Comparison of ENCODE assay signal across 8 cellular contexts in the genomic region with DNA sequence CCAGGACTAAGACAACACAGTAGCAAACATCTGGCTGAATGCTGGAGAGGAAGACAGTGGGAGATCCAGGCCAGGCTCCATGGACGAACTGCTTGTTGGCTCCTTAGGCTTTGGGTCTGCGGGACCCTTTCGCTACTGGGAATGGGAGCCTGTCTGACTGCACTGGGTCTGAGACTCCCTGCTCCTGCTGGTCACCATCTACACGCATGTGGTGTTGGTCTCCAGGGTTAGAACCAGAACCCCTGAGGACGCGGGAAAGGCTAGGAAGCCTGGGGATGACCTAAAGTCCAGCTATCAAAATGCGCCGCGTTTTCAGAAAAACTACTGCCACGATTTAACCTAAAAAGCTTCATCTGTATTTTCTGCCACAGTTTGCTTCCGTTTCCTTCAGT. TPM values are rescaled to one million over a fixed set of nuclear protein-coding genes. Genes with fewer than 3 reads are reported as not detected.
A peak's percentile ranks its signal among the peaks of the same experiment; 100 is the strongest.
DNase-seq lines count a peak whose midpoint lies in the region; ATAC-seq and TF ChIP-seq lines count a peak whose summit lies in the region.

No MANE protein-coding gene starts in this region.

- H3K27me3 ChIP-seq in sigmoid colon, result no peaks in the 10 kb centered on the region

- H3K4me3 ChIP-seq in foreskin fibroblast (ENCODE audit: low read depth in 1 of 2, low read length in 2 of 2), result peak overlapping the region; percentile 82 to 93
- peak overlapping the region; percentile 68 to 93 (median 90) for H3K4me3 ChIP-seq in sigmoid colon

- no peak for ATAC-seq in HG03175 (IDR thresholded peaks at IDR 0.05; ENCODE audit: unreplicated experiment)
- ATAC-seq in HG03139 (IDR thresholded peaks at IDR 0.05; ENCODE audit: unreplicated experiment), result no peak

- WGBS in sigmoid colon, 2 donors, result 53 to 72% methylated on average over 11 of the region's 11 CpGs

- TF ChIP-seq EP300 in sigmoid colon (IDR thresholded peaks at IDR 0.05), result no peak

- no peaks in the 10 kb centered on the region for H3K9me3 ChIP-seq in sigmoid colon

- DNase-seq in ELF-1 (ENCODE audit: low read depth, low spot score) (peak; percentile 49), foreskin fibroblast (no peak), sigmoid colon (no peak), NCI-H1105 treated with DMSO at 0.1 percent for 48 hours (lab: John Stamatoyannopoulos, UW) (no peak), SHP77 treated with DMSO at 0.1 percent for 48 hours (lab: John Stamatoyannopoulos, UW) (no peak)

- H3K36me3 ChIP-seq in sigmoid colon, result no peaks in the 10 kb centered on the region

- H3K27ac ChIP-seq in VCaP (peak overlapping the region; percentile 86; the same call in 1 of the 2 replicates), sigmoid colon (peak overlapping the region; percentile 97 to 100 (median 99))

- no peak for TF ChIP-seq CTCF in VCaP (conservative IDR thresholded peaks at IDR 0.05)
- no peak for TF ChIP-seq CTCF in foreskin fibroblast (IDR thresholded peaks at IDR 0.05; ENCODE audit: low read depth, low read length)
- no peak for TF ChIP-seq CTCF in sigmoid colon (IDR thresholded peaks at IDR 0.05)

- H3K4me1 ChIP-seq in sigmoid colon, result peaks cover 2 to 40% (median 33%) of the 10 kb centered on the region in 4 donors

- intact Hi-C loops in sigmoid colon (cut with DNase I), result loop anchor here (1.0 to 10.0 kb wide), 5 partner anchors 51 to 441 kb away; a partner anchor contains a TSS

- TF ChIP-seq POLR2A in sigmoid colon (IDR thresholded peaks at IDR 0.05), result no peak

RNA-seq across cellular contexts. Expression of a gene that starts 0.8 kb away (rescaled TPM):
- total RNA-seq in sigmoid colon, result 100 to 1,000 TPM; 120 to 145 (median 129) TPM
- polyA plus RNA-seq in sigmoid colon, result 10 to 100 TPM; 71.5 to 93.9 (median 93.4) TPM
